18 cellular contexts compared by ENCODE assay signal in genomic region chr2:28613181-28613580, GRCh38.
A peak's percentile ranks its signal among the peaks of the same experiment; 100 is the strongest.
DNase-seq lines count a peak whose midpoint lies in the region; ATAC-seq, FAIRE-seq and TF ChIP-seq lines count a peak whose summit lies in the region.
"Had no signal": no experiment of that assay in that cellular context is flagged by ENCODE, and none has a peak within 500 bp of the region (broad histone marks: within the 10 kb centered on the region; RNA-seq: fewer than 3 reads in every experiment).

No MANE protein-coding gene starts in this region.

- H3K36me3 Mint-ChIP-seq in activated CD8-positive, alpha-beta T cell treated with anti-CD3 and anti-CD28 coated beads for 36 hours (ENCODE audit: low read depth), result no peaks in the 10 kb centered on the region

- H3K9me3 ChIP-seq in left ventricle myocardium inferior (replicated peaks) (no peaks in the 10 kb centered on the region), kidney (ENCODE audit: control insufficient read depth in 1 of 2, low read length in 2 of 2) (no peaks in the 10 kb centered on the region), suprapubic skin (no peaks in the 10 kb centered on the region)
- H3K9me3 ChIP-seq: lower lobe of right lung had no signal

- DNase-seq in left cardiac atrium (peak; percentile 4), left ventricle myocardium inferior (no peak), kidney (peak; percentile 37), suprapubic skin (ENCODE audit: low spot score in 2 of 2) (no peak), head of caudate nucleus (no peak), activated gamma-delta T cell (lab: John Stamatoyannopoulos, UW) (no peak)
- peak; percentile 34 for DNase-seq in activated CD8-positive, alpha-beta T cell treated with anti-CD3 and anti-CD28 coated beads for 36 hours
- DNase-seq: activated CD4-positive, CD25-positive, alpha-beta regulatory T cell; caudate nucleus; COR-L47; effector CD8-positive, alpha-beta T cell; GOT3; Karpas-422; lower lobe of right lung; NCI-H1417 treated with DMSO at 0.1 percent for 48 hours; NCI-H2171 treated with DMSO at 0.1 percent for 48 hours; NCI-H82 had no signal

- peaks cover 6% of the 10 kb centered on the region for H3K4me1 ChIP-seq in left ventricle myocardium inferior
- peaks cover 5 to 8% of the 10 kb centered on the region in 2 donors for H3K4me1 ChIP-seq in kidney (ENCODE audit: control insufficient read depth in 1 of 2, insufficient read depth in 1 of 2, low read depth in 1 of 2, low read length in 2 of 2)
- peaks cover 20% of the 10 kb centered on the region for H3K4me1 ChIP-seq in suprapubic skin

- no peak overlapping the region for H3K27ac Mint-ChIP-seq in activated CD8-positive, alpha-beta T cell treated with anti-CD3 and anti-CD28 coated beads for 36 hours

- POLR2A ChIA-PET in activated CD8-positive, alpha-beta T cell treated with anti-CD3 and anti-CD28 coated beads for 36 hours (lab: Charles Lee), result interaction anchor here (0.9 to 2.7 kb wide), 3 partner anchors 8 to 18 kb away, joined by 4 to 9 read pairs (median 5); no protein-coding TSS in a partner anchor

- H3K9ac ChIP-seq in kidney (ENCODE audit: low read length in 2 of 2), result no peak overlapping the region

- H3K4me3 ChIP-seq in left ventricle myocardium inferior (no peak overlapping the region), kidney (ENCODE audit: low read length in 2 of 2) (no peak overlapping the region), suprapubic skin (no peak overlapping the region)
- H3K4me3 ChIP-seq: lower lobe of right lung had no signal

- intact Hi-C loops in left cardiac atrium (cut with DNase I), result no loop called here
- intact Hi-C loops in left ventricle myocardium inferior (cut with micrococcal nuclease), result no loop called here
- intact Hi-C loops in activated CD8-positive, alpha-beta T cell treated with anti-CD3 and anti-CD28 coated beads for 36 hours (cut with micrococcal nuclease), result loop anchor here (5.0 kb wide), 1 partner anchor 139 kb away; the partner anchor contains the start of gene PPP1CB
- intact Hi-C loops in kidney (cut with DNase I), result no loop called here
- intact Hi-C loops in head of caudate nucleus (cut with DNase I), result no loop called here

- CTCF ChIA-PET in activated CD8-positive, alpha-beta T cell treated with anti-CD3 and anti-CD28 coated beads for 36 hours (lab: Charles Lee), result interaction anchor here (0.6 to 15.8 kb wide), 2 partner anchors 18 to 607 kb away, joined by 3 to 122 read pairs; no protein-coding TSS in a partner anchor

- no peaks in the 10 kb centered on the region for H3K9me3 Mint-ChIP-seq in activated CD8-positive, alpha-beta T cell treated with anti-CD3 and anti-CD28 coated beads for 36 hours

- no peak for FAIRE-seq in kidney (lab: Jason Lieb, UNC)

- no peaks in the 10 kb centered on the region for H3K27me3 ChIP-seq in left ventricle myocardium inferior (ENCODE audit: low read depth)
- no peaks in the 10 kb centered on the region for H3K27me3 ChIP-seq in suprapubic skin

- TF ChIP-seq EP300 in suprapubic skin (IDR thresholded peaks at IDR 0.05), result no peak

- peaks cover 42% of the 10 kb centered on the region for H3K4me1 Mint-ChIP-seq in activated CD8-positive, alpha-beta T cell treated with anti-CD3 and anti-CD28 coated beads for 36 hours (ENCODE audit: low read depth)

- no peaks in the 10 kb centered on the region for H3K27me3 Mint-ChIP-seq in activated CD8-positive, alpha-beta T cell treated with anti-CD3 and anti-CD28 coated beads for 36 hours

- no peak overlapping the region for H3K4me3 Mint-ChIP-seq in activated CD8-positive, alpha-beta T cell treated with anti-CD3 and anti-CD28 coated beads for 36 hours

- H3K27ac ChIP-seq in left ventricle myocardium inferior (replicated peaks) (no peak overlapping the region), kidney (ENCODE audit: low read depth in 2 of 2, low read length in 2 of 2) (peak overlapping the region in 1 of 2 donors; percentile 34), suprapubic skin (peak overlapping the region; percentile 75)
- H3K27ac ChIP-seq: lower lobe of right lung had no signal

- TF ChIP-seq CTCF in left ventricle myocardium inferior (IDR thresholded peaks at IDR 0.05; ENCODE audit: borderline replicate concordance), result no peak
- TF ChIP-seq CTCF in activated CD8-positive, alpha-beta T cell treated with anti-CD3 and anti-CD28 coated beads for 36 hours (IDR thresholded peaks at IDR 0.05), result no peak
- no peak for TF ChIP-seq CTCF in kidney (IDR thresholded peaks at IDR 0.05; ENCODE audit: borderline replicate concordance, extremely low read depth, insufficient read depth)
- no peak for TF ChIP-seq CTCF in suprapubic skin (IDR thresholded peaks at IDR 0.05)

- no peak for TF ChIP-seq POLR2A in suprapubic skin (IDR thresholded peaks at IDR 0.05)

- ATAC-seq in left cardiac atrium, result no peak
- no peak for ATAC-seq in activated CD8-positive, alpha-beta T cell treated with anti-CD3 and anti-CD28 coated beads for 36 hours
- ATAC-seq in HG03175 (IDR thresholded peaks at IDR 0.05; ENCODE audit: unreplicated experiment), result no peak

- H3K36me3 ChIP-seq in left ventricle myocardium inferior, result no peaks in the 10 kb centered on the region
- H3K36me3 ChIP-seq in kidney (ENCODE audit: control insufficient read depth in 1 of 2, insufficient read depth in 2 of 2, low read length in 2 of 2), result no peaks in the 10 kb centered on the region
- no peaks in the 10 kb centered on the region for H3K36me3 ChIP-seq in suprapubic skin
- H3K36me3 ChIP-seq: lower lobe of right lung had no signal

- WGBS in suprapubic skin, result 54% methylated on average over 2 of the region's 2 CpGs

Comparison
In these comparisons a context has a peak if more than half of its experiments do, and no peak if none do; other contexts are left out.
1. DNase-seq: peak in left cardiac atrium (single experiment), activated CD8-positive, alpha-beta T cell treated with anti-CD3 and anti-CD28 coated beads for 36 hours (single experiment) and kidney (single experiment); none in left ventricle myocardium inferior (single experiment), suprapubic skin (0 of 2), head of caudate nucleus (0 of 42) and activated gamma-delta T cell (single experiment).